In genomic region chr1:205711105-205712048, GRCh38 we compare ENCODE assay signal across 8 cellular contexts. TPM values are rescaled to one million over a fixed set of nuclear protein-coding genes. Genes with fewer than 3 reads are reported as not detected.
DNase-seq lines count a peak whose midpoint lies in the region; ATAC-seq, FAIRE-seq and TF ChIP-seq lines count a peak whose summit lies in the region.

No MANE protein-coding gene starts in this region.

- no peak for ATAC-seq in HG02763 (IDR thresholded peaks at IDR 0.05; ENCODE audit: unreplicated experiment)

- peaks cover 0 to 2% of the 10 kb centered on the region in 2 donors for H3K27me3 Mint-ChIP-seq in CD8-positive, alpha-beta memory T cell

- peaks cover 5% of the 10 kb centered on the region for H3K36me3 ChIP-seq in CD8-positive, alpha-beta memory T cell (ENCODE audit: insufficient read depth, low read length)

- POLR2A ChIA-PET in CD8-positive, alpha-beta memory T cell (lab: Charles Lee), result interaction anchor here (1.1 kb wide), 1 partner anchor 14 kb away, joined by 3 read pairs; no protein-coding TSS in a partner anchor

- no peak overlapping the region for H3K4me3 ChIP-seq in CD8-positive, alpha-beta memory T cell (ENCODE audit: low read length)

- FAIRE-seq in H54 (lab: Jason Lieb, UNC) (peak; percentile 15), TTC549 (lab: Jason Lieb, UNC) (peak; percentile 93)

- H3K36me3 Mint-ChIP-seq in CD8-positive, alpha-beta memory T cell, result peaks cover 0 to 42% (median 5%) of the 10 kb centered on the region in 3 donors

- H3K4me1 ChIP-seq in CD8-positive, alpha-beta memory T cell (ENCODE audit: insufficient read depth, low read length), result peaks cover 4% of the 10 kb centered on the region

- H3K27me3 ChIP-seq in CD8-positive, alpha-beta memory T cell (ENCODE audit: insufficient read depth, low read length, poor library complexity, severe bottlenecking), result no peaks in the 10 kb centered on the region

- peak overlapping the region; percentile 27 to 76 (median 44) for H3K27ac Mint-ChIP-seq in CD8-positive, alpha-beta memory T cell

- H3K4me1 Mint-ChIP-seq in CD8-positive, alpha-beta memory T cell, result peaks cover 9 to 20% (median 11%) of the 10 kb centered on the region in 3 donors

- no peaks in the 10 kb centered on the region for H3K9me3 Mint-ChIP-seq in CD8-positive, alpha-beta memory T cell

- CTCF ChIA-PET in CD8-positive, alpha-beta memory T cell (lab: Charles Lee), result interaction anchor here (0.8 to 7.0 kb wide), 24 partner anchors 9 to 271 kb away, joined by 3 to 58 read pairs (median 4); partner anchors contain the start of gene ELK4

- DNase-seq in CD8-positive, alpha-beta memory T cell, result peak; percentile 40 to 68 (median 47)
- peak; percentile 42 for DNase-seq in H54 (ENCODE audit: insufficient read length, low spot score)
- DNase-seq in NCI-H2081 (lab: John Stamatoyannopoulos, UW), result peak; percentile 68 to 71
- peak in 39 of 61 donors; percentile 7 to 86 (median 44) for DNase-seq in caudate nucleus (lab: John Stamatoyannopoulos, UW)
- DNase-seq in kidney tubule cell (ENCODE audit: low spot score), result peak; percentile 80
- DNase-seq in stimulated activated CD4-positive, alpha-beta T cell treated with anti-CD3 and anti-CD28 coated beads, Interleukin-2, amount 100 ng/mL, for 48 hours, result peak; percentile 60 to 68

- no peak overlapping the region for H3K4me3 Mint-ChIP-seq in CD8-positive, alpha-beta memory T cell

- no peak overlapping the region for H3K27ac ChIP-seq in CD8-positive, alpha-beta memory T cell (ENCODE audit: low read depth, low read length)
- H3K27ac ChIP-seq in caudate nucleus (ENCODE audit: low read depth, low read length), result peak overlapping the region; percentile 60

- TF ChIP-seq POLR2A in H54 (IDR thresholded peaks at IDR 0.05; ENCODE audit: low read depth, low read length), result no peak

- no peaks in the 10 kb centered on the region for H3K9me3 ChIP-seq in CD8-positive, alpha-beta memory T cell (ENCODE audit: low read length)

RNA-seq across cellular contexts. Expression of gene SLC45A3, which starts 31.1 kb away (rescaled TPM):
- under 1 TPM; 0.29 to 0.33 TPM for total RNA-seq in CD8-positive, alpha-beta memory T cell
- polyA plus RNA-seq in CD8-positive, alpha-beta memory T cell, result not detected

RNA-seq across cellular contexts. Expression of gene NUCKS1, which starts 38.6 kb away (rescaled TPM):
- total RNA-seq in CD8-positive, alpha-beta memory T cell, result 100 to 1,000 TPM; 162 to 202 TPM
- polyA plus RNA-seq in CD8-positive, alpha-beta memory T cell, result 18.9 TPM
